1 cellular context compared by ENCODE assay signal in the genomic region with DNA sequence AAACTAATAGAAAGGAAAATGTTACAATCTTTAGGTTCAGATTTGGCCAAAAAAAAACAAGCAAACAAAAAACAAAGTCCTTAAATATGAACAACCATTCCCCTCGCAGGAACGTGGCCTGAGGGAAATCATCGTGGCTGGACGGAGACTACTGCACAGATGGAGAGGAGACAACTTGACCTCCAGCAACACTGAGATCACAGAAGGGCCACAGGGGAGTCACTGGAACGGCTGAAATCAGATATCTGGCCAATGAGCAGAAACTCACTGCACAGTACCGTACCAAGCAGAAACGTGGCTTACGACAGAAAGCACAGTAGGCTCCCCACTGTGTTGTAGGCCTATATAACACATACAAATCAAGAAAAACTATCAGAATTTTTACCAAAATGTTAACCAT.
TF ChIP-seq lines count a peak whose summit lies in the region.

No MANE protein-coding gene starts in this region.

TF ChIP-seq in WTC11, 78 proteins besides CTCF, POLR2A, EP300 and RAD21 (continued from another document):
- TF ChIP-seq, protein P1, sequence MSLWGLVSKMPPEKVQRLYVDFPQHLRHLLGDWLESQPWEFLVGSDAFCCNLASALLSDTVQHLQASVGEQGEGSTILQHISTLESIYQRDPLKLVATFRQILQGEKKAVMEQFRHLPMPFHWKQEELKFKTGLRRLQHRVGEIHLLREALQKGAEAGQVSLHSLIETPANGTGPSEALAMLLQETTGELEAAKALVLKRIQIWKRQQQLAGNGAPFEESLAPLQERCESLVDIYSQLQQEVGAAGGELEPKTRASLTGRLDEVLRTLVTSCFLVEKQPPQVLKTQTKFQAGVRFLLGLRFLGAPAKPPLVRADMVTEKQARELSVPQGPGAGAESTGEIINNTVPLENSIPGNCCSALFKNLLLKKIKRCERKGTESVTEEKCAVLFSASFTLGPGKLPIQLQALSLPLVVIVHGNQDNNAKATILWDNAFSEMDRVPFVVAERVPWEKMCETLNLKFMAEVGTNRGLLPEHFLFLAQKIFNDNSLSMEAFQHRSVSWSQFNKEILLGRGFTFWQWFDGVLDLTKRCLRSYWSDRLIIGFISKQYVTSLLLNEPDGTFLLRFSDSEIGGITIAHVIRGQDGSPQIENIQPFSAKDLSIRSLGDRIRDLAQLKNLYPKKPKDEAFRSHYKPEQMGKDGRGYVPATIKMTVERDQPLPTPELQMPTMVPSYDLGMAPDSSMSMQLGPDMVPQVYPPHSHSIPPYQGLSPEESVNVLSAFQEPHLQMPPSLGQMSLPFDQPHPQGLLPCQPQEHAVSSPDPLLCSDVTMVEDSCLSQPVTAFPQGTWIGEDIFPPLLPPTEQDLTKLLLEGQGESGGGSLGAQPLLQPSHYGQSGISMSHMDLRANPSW (CRISPR knock-in tag; conservative IDR thresholded peaks at IDR 0.05; ENCODE audit: low read depth) = no peak
- TF ChIP-seq, protein P2, sequence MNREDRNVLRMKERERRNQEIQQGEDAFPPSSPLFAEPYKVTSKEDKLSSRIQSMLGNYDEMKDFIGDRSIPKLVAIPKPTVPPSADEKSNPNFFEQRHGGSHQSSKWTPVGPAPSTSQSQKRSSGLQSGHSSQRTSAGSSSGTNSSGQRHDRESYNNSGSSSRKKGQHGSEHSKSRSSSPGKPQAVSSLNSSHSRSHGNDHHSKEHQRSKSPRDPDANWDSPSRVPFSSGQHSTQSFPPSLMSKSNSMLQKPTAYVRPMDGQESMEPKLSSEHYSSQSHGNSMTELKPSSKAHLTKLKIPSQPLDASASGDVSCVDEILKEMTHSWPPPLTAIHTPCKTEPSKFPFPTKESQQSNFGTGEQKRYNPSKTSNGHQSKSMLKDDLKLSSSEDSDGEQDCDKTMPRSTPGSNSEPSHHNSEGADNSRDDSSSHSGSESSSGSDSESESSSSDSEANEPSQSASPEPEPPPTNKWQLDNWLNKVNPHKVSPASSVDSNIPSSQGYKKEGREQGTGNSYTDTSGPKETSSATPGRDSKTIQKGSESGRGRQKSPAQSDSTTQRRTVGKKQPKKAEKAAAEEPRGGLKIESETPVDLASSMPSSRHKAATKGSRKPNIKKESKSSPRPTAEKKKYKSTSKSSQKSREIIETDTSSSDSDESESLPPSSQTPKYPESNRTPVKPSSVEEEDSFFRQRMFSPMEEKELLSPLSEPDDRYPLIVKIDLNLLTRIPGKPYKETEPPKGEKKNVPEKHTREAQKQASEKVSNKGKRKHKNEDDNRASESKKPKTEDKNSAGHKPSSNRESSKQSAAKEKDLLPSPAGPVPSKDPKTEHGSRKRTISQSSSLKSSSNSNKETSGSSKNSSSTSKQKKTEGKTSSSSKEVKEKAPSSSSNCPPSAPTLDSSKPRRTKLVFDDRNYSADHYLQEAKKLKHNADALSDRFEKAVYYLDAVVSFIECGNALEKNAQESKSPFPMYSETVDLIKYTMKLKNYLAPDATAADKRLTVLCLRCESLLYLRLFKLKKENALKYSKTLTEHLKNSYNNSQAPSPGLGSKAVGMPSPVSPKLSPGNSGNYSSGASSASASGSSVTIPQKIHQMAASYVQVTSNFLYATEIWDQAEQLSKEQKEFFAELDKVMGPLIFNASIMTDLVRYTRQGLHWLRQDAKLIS (CRISPR knock-in tag; IDR thresholded peaks at IDR 0.05; ENCODE audit: borderline replicate concordance) = no peak
- TF ChIP-seq ZNF416 (CRISPR knock-in tag; IDR thresholded peaks at IDR 0.05) (no peak), ZNF263 (CRISPR knock-in tag; IDR thresholded peaks at IDR 0.05; ENCODE audit: low read depth) (no peak), TEAD4 (CRISPR knock-in tag; IDR thresholded peaks at IDR 0.05) (no peak), CREM (CRISPR knock-in tag; IDR thresholded peaks at IDR 0.05) (no peak), IRF2 (CRISPR knock-in tag; IDR thresholded peaks at IDR 0.05; ENCODE audit: borderline replicate concordance, low read depth) (no peak)
- TF ChIP-seq, protein P3, sequence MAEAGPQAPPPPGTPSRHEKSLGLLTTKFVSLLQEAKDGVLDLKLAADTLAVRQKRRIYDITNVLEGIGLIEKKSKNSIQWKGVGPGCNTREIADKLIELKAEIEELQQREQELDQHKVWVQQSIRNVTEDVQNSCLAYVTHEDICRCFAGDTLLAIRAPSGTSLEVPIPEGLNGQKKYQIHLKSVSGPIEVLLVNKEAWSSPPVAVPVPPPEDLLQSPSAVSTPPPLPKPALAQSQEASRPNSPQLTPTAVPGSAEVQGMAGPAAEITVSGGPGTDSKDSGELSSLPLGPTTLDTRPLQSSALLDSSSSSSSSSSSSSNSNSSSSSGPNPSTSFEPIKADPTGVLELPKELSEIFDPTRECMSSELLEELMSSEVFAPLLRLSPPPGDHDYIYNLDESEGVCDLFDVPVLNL (CRISPR knock-in tag; IDR thresholded peaks at IDR 0.05; ENCODE audit: borderline replicate concordance, low read depth) = no peak
